21 cellular contexts compared by ENCODE assay signal in genomic region chr10:63665765-63666164, GRCh38.
DNase-seq lines count a peak whose midpoint lies in the region; ATAC-seq and TF ChIP-seq lines count a peak whose summit lies in the region.
"Had no signal": no experiment of that assay in that cellular context is flagged by ENCODE, and none has a peak within 500 bp of the region (broad histone marks: within the 10 kb centered on the region; RNA-seq: fewer than 3 reads in every experiment).

No MANE protein-coding gene starts in this region.

- peak overlapping the region; percentile 83 for H3K4me2 ChIP-seq in PC-3 (ENCODE audit: low read length)
- H3K4me2 ChIP-seq: BLaER1 had no signal

- H3K27ac ChIP-seq in 22Rv1 (peak overlapping the region; percentile 98), PC-3 (ENCODE audit: low read length) (peak overlapping the region; percentile 88), esophagus squamous epithelium (peak overlapping the region in 3 of 4 donors; percentile 19 to 63 (median 53)), substantia nigra (ENCODE audit: low read depth, low read length, poor library complexity, severe bottlenecking) (no peak overlapping the region)
- H3K27ac ChIP-seq: BLaER1, foreskin keratinocyte, psoas muscle had no signal

- intact Hi-C loops in PC-3 (cut with micrococcal nuclease) (loop anchor here (1.0 to 2.0 kb wide), 2 partner anchors 35 to 47 kb away; no protein-coding TSS in a partner anchor), esophagus squamous epithelium (cut with DNase I) (no loop called here), Right ventricle myocardium superior (cut with DNase I) (no loop called here)

- TF ChIP-seq CTCF in 22Rv1 (IDR thresholded peaks at IDR 0.05) = no peak
- no peak for TF ChIP-seq CTCF in PC-3 (conservative IDR thresholded peaks at IDR 0.05; ENCODE audit: low read depth, low read length)
- no peak for TF ChIP-seq CTCF in esophagus squamous epithelium (IDR thresholded peaks at IDR 0.05)
- TF ChIP-seq CTCF in nephron (IDR thresholded peaks at IDR 0.05; ENCODE audit: unreplicated experiment in 3 of 3) = no peak

- H3K4me3 ChIP-seq in PC-3 (ENCODE audit: low read length) = peak overlapping the region; percentile 62; the same call in 1 of the 2 replicates
- H3K4me3 ChIP-seq in esophagus squamous epithelium = no peak overlapping the region
- H3K4me3 ChIP-seq: BLaER1, psoas muscle had no signal

- H3K4me3 Mint-ChIP-seq in nephron = peak overlapping the region in 1 of 3 experiments; percentile 49
- H3K4me3 Mint-ChIP-seq: activated CD4-positive, alpha-beta memory T cell treated with anti-CD3 and anti-CD28 coated beads, Interleukin-2, amount 10 ng/mL, durations not matched to agents 7 days and 5 days; stimulated activated effector memory CD8-positive, alpha-beta T cell treated with anti-CD3 and anti-CD28 coated beads, Interleukin-12 subunit alpha, Interleukin-12 subunit beta, amount 100 ng/mL, for 72 hours had no signal

- H3K9ac ChIP-seq in PC-3 (ENCODE audit: low read length) = 0 out of 2 replicates have a peak overlapping the region, but pooled peaks have one; percentile 73
- H3K9ac ChIP-seq: BLaER1 had no signal

- 54 to 89% methylated on average over 4 of the region's 4 CpGs for WGBS in esophagus squamous epithelium, 2 donors

- no peak for TF ChIP-seq POLR2A in esophagus squamous epithelium (IDR thresholded peaks at IDR 0.05)

- no TSS peak for BruUV-seq in PC-3 (replicated peaks; lab: Mats Ljungman, UMichigan)

- no peaks in the 10 kb centered on the region for H3K36me3 Mint-ChIP-seq in nephron (ENCODE audit: low read depth)
- H3K36me3 Mint-ChIP-seq: IgD-negative memory B cell; stimulated activated effector memory CD8-positive, alpha-beta T cell treated with anti-CD3 and anti-CD28 coated beads, Interleukin-12 subunit alpha, Interleukin-12 subunit beta, amount 100 ng/mL, for 72 hours had no signal

- no peaks in the 10 kb centered on the region for H3K9me2 ChIP-seq in PC-3 (replicated peaks; ENCODE audit: low read length)

- CTCF ChIA-PET in PC-3 (lab: Charles Lee) = interaction anchor here (2.1 kb wide), 1 partner anchor 499 kb away, joined by 8 read pairs; no protein-coding TSS in a partner anchor

- 0 out of 2 replicates have a peak overlapping the region, but pooled peaks have one; percentile 93 for H2AFZ ChIP-seq in PC-3 (ENCODE audit: low read length)

- no peaks in the 10 kb centered on the region for H3K27me3 ChIP-seq in PC-3 (ENCODE audit: low read length)
- no peaks in the 10 kb centered on the region for H3K27me3 ChIP-seq in esophagus squamous epithelium
- H3K27me3 ChIP-seq: BLaER1, foreskin keratinocyte, testis had no signal

- H4K20me1 ChIP-seq in PC-3 (ENCODE audit: low read length) = no peaks in the 10 kb centered on the region
- H4K20me1 ChIP-seq: BLaER1 had no signal

- H3K4me1 Mint-ChIP-seq in nephron = peaks cover 40% of the 10 kb centered on the region

- H3K9me3 ChIP-seq in PC-3 (ENCODE audit: low read length) (no peaks in the 10 kb centered on the region), esophagus squamous epithelium (no peaks in the 10 kb centered on the region)
- H3K9me3 ChIP-seq: BLaER1, psoas muscle, testis had no signal

- H3K27me3 Mint-ChIP-seq in nephron (ENCODE audit: low read depth) = peaks cover 4% of the 10 kb centered on the region
- H3K27me3 Mint-ChIP-seq: activated CD4-positive, alpha-beta memory T cell treated with anti-CD3 and anti-CD28 coated beads, Interleukin-2, amount 10 ng/mL, durations not matched to agents 7 days and 5 days; IgD-negative memory B cell had no signal

- H3K27ac Mint-ChIP-seq in nephron = peak overlapping the region; percentile 53 to 93 (median 81)
- H3K27ac Mint-ChIP-seq: activated CD4-positive, alpha-beta memory T cell treated with anti-CD3 and anti-CD28 coated beads, Interleukin-2, amount 10 ng/mL, durations not matched to agents 7 days and 5 days; IgD-negative memory B cell; stimulated activated effector memory CD8-positive, alpha-beta T cell treated with anti-CD3 and anti-CD28 coated beads, Interleukin-12 subunit alpha, Interleukin-12 subunit beta, amount 100 ng/mL, for 72 hours had no signal

- H3K36me3 ChIP-seq in PC-3 (ENCODE audit: low read depth, low read length) (no peaks in the 10 kb centered on the region), esophagus squamous epithelium (no peaks in the 10 kb centered on the region)
- H3K36me3 ChIP-seq: BLaER1 had no signal

- no peaks in the 10 kb centered on the region for H3K79me2 ChIP-seq in PC-3 (ENCODE audit: low read length)

- POLR2A ChIA-PET in PC-3 (lab: Charles Lee; ENCODE audit: unreplicated experiment) = interaction anchor here (0.6 to 1.5 kb wide), 3 partner anchors 32 to 46 kb away, joined by 4 to 7 read pairs (median 4); no protein-coding TSS in a partner anchor

- no peaks in the 10 kb centered on the region for H3K9me3 Mint-ChIP-seq in nephron
- H3K9me3 Mint-ChIP-seq: activated CD4-positive, alpha-beta memory T cell treated with anti-CD3 and anti-CD28 coated beads, Interleukin-2, amount 10 ng/mL, durations not matched to agents 7 days and 5 days; IgD-negative memory B cell; stimulated activated effector memory CD8-positive, alpha-beta T cell treated with anti-CD3 and anti-CD28 coated beads, Interleukin-12 subunit alpha, Interleukin-12 subunit beta, amount 100 ng/mL, for 72 hours had no signal

- peaks cover 8% of the 10 kb centered on the region for H3F3A ChIP-seq in PC-3 (ENCODE audit: low read length, unreplicated experiment)

- H3K4me1 ChIP-seq in PC-3 (ENCODE audit: insufficient read depth, low read length) (peaks cover 44% of the 10 kb centered on the region), esophagus squamous epithelium (peaks cover 0 to 3% (median 0%) of the 10 kb centered on the region in 3 donors)
- H3K4me1 ChIP-seq: foreskin keratinocyte had no signal

- DNase-seq in PC-3 = no peak
- DNase-seq in esophagus squamous epithelium (lab: John Stamatoyannopoulos, UW) = no peak
- DNase-seq in Right ventricle myocardium superior = no peak
- no peak for DNase-seq in substantia nigra (lab: John Stamatoyannopoulos, UW)
- DNase-seq: activated CD4-positive, alpha-beta memory T cell treated with anti-CD3 and anti-CD28 coated beads, Interleukin-2, amount 10 ng/mL, durations not matched to agents 7 days and 5 days; activated effector memory CD4-positive, alpha-beta T cell treated with Interleukin-2 at 50 U/mL for 16 hours; foreskin keratinocyte; GOT3; NCI-H1417 treated with DMSO at 0.1 percent for 48 hours; psoas muscle; RPMI8226; stimulated activated CD4-positive, alpha-beta T cell treated with anti-CD3 and anti-CD28 coated beads, Interleukin-1b, Interleukin-23, amount 100 ng/mL, for 48 hours; testis had no signal

- ATAC-seq in PC-3 (no peak), Right ventricle myocardium superior (ENCODE audit: poor library complexity) (no peak), GM18868 (IDR thresholded peaks at IDR 0.05; ENCODE audit: unreplicated experiment) (no peak), HG02571 (IDR thresholded peaks at IDR 0.05; ENCODE audit: unreplicated experiment) (no peak)
- ATAC-seq: activated CD4-positive, CD25-positive, alpha-beta regulatory T cell treated with anti-CD3 and anti-CD28 coated beads, Interleukin-2, amount 50 U/mL, for 24 hours; foreskin keratinocyte; psoas muscle; stimulated activated effector memory CD8-positive, alpha-beta T cell treated with anti-CD3 and anti-CD28 coated beads, Interleukin-12 subunit alpha, Interleukin-12 subunit beta, amount 100 ng/mL, for 72 hours had no signal
